ENCODE assay signal across 14 cellular contexts in the genomic region with DNA sequence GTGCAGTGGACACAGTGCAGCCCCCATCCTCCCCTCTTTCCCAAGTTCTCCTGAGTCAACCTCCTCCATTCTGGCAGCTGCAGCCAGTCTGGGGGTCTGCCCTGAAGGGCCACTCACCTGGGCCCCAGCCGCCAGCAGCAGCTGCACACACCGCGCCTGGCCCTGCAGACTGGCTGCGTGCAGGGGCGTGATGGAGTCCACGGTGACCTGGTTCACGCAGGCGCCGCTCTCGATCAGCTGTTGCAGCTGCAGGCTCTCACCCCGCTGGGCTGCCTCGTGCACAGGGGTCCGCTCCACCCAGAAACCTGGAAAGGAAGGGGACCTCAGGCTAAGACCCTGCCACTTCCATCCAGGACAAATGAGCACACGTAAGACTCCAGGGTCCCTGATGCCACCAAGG.
"Had no signal": no experiment of that assay in that cellular context is flagged by ENCODE, and none has a peak within 500 bp of the region (broad histone marks: within the 10 kb centered on the region; RNA-seq: fewer than 3 reads in every experiment).

No MANE protein-coding gene starts in this region.

- H3K27me3 ChIP-seq: tibial nerve had no signal

- ATAC-seq: activated CD8-positive, alpha-beta T cell treated with anti-CD3 and anti-CD28 coated beads for 36 hours; effector memory CD8-positive, alpha-beta T cell; mucosa of descending colon; naive thymus-derived CD8-positive, alpha-beta T cell had no signal

- H3K9me3 ChIP-seq: mucosa of descending colon, SK-N-SH, tibial nerve had no signal

- DNase-seq: activated CD4-positive, alpha-beta T cell treated with anti-CD3 and anti-CD28 coated beads for 4 hours; activated CD8-positive, alpha-beta memory T cell treated with anti-CD3 and anti-CD28 coated beads, Interleukin-2, amount 50 U/mL, for 4 hours; activated CD8-positive, alpha-beta T cell treated with anti-CD3 and anti-CD28 coated beads for 36 hours; activated naive CD4-positive, alpha-beta T cell treated with Interleukin-2 at 50 U/mL for 16 hours; effector memory CD8-positive, alpha-beta T cell; glutamatergic neuron; mucosa of descending colon; naive thymus-derived CD8-positive, alpha-beta T cell; SK-N-SH; stimulated activated CD4-positive, alpha-beta T cell treated with anti-CD3 and anti-CD28 coated beads, Interleukin-4, amount 100 ng/mL, for 4 hours; T-helper 1 cell had no signal

- H3K4me3 ChIP-seq: lung, mucosa of descending colon, tibial nerve had no signal

- H3K9ac ChIP-seq: SK-N-SH had no signal

- H3K4me1 Mint-ChIP-seq: central memory CD8-positive, alpha-beta T cell had no signal

- H3K27me3 Mint-ChIP-seq: activated CD8-positive, alpha-beta T cell treated with anti-CD3 and anti-CD28 coated beads for 36 hours; naive thymus-derived CD8-positive, alpha-beta T cell had no signal

- H3K4me2 ChIP-seq: SK-N-SH had no signal

- H3K27ac Mint-ChIP-seq: activated CD8-positive, alpha-beta T cell treated with anti-CD3 and anti-CD28 coated beads for 36 hours; effector memory CD8-positive, alpha-beta T cell had no signal

- H3K4me3 Mint-ChIP-seq: activated CD8-positive, alpha-beta T cell treated with anti-CD3 and anti-CD28 coated beads for 36 hours; central memory CD8-positive, alpha-beta T cell; effector memory CD8-positive, alpha-beta T cell; naive thymus-derived CD8-positive, alpha-beta T cell had no signal

- H3K9me3 Mint-ChIP-seq: activated CD8-positive, alpha-beta T cell treated with anti-CD3 and anti-CD28 coated beads for 36 hours; central memory CD8-positive, alpha-beta T cell; effector memory CD8-positive, alpha-beta T cell; naive thymus-derived CD8-positive, alpha-beta T cell had no signal
